ENCODE assay signal across 8 cellular contexts in the genomic region with DNA sequence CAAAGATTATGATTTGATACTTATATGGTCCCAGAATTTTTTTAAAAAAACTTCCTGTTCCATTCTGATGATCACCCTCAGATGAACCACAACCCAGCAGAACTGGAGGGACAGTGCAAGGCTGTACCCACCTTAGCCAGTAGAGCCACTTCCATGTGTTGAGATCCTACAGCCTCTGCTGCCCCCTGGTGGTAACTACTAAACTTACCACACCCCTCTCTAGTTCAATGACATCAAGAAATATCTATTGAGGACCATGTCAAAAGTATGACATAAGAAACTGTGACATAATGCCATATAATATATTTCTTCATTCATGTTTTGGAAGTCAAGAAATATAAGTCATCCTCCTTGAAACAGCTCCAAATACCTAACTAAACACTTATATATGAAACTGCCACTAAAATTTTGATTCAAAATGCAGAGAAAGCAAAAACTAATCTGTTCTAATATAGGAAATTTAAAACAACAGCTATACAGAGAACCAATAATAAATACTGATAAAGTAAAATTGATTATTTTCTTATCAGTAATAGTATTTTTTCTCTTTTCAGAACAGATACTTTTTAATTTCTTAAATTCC.
A peak's percentile ranks its signal among the peaks of the same experiment; 100 is the strongest.
DNase-seq lines count a peak whose midpoint lies in the region; ATAC-seq and TF ChIP-seq lines count a peak whose summit lies in the region.

No MANE protein-coding gene starts in this region.

- ATAC-seq in GM18511 (IDR thresholded peaks at IDR 0.05; ENCODE audit: unreplicated experiment) (peak; percentile 100), HG02973 (IDR thresholded peaks at IDR 0.05; ENCODE audit: unreplicated experiment) (peak; percentile 100)

- no peak overlapping the region for H3K27ac ChIP-seq in brain microvascular endothelial cell

- in situ Hi-C loops in ACHN (cut with HindIII; ENCODE audit: low pct_ligation_motif_present, low pct_unique_long_range_greater_than_20kb, low sequenced_read_pairs) = loop anchor here (25.0 kb wide), 1 partner anchor 586 kb away; no protein-coding TSS in a partner anchor
- in situ Hi-C loops in brain microvascular endothelial cell (cut with HindIII; ENCODE audit: low pct_ligation_motif_present, low sequenced_read_pairs) = loop anchor here (25.0 kb wide), 1 partner anchor 586 kb away; no protein-coding TSS in a partner anchor

- H3K36me3 ChIP-seq in brain microvascular endothelial cell (replicated peaks) = no peaks in the 10 kb centered on the region

- peak; percentile 81 for TF ChIP-seq CTCF in brain microvascular endothelial cell (IDR thresholded peaks at IDR 0.05; ENCODE audit: low read depth, low read length, missing control alignments)

- DNase-seq in ACHN (peak; percentile 74), NCI-H1930 (lab: John Stamatoyannopoulos, UW) (peak; percentile 63 to 77), UCSD-AML1 (lab: John Stamatoyannopoulos, UW; ENCODE audit: unreplicated experiment) (peak; percentile 54), brain microvascular endothelial cell (peak; percentile 81), iPS-NIHi7 (ENCODE audit: extremely low spot score) (peak; percentile 77)
- DNase-seq in stimulated activated CD4-positive, alpha-beta T cell treated with anti-CD3 and anti-CD28 coated beads, Interleukin-15, amount 100 ng/mL, for 1 hour (ENCODE audit: low read depth in 1 of 2, low spot score in 1 of 2) = peak; percentile 27 to 34

- H3K4me3 ChIP-seq in brain microvascular endothelial cell (ENCODE audit: low read depth, low read length) = no peak overlapping the region

- no peaks in the 10 kb centered on the region for H3K27me3 ChIP-seq in brain microvascular endothelial cell (replicated peaks)

Comparison
In these comparisons a context has a peak if more than half of its experiments do, and no peak if none do; other contexts are left out.
1. DNase-seq: peak in every context shown above with its lines; median percentile 81 in brain microvascular endothelial cell; 77 in iPS-NIHi7; 74 in ACHN; 70 in NCI-H1930; 54 in UCSD-AML1; 30 in stimulated activated CD4-positive, alpha-beta T cell treated with anti-CD3 and anti-CD28 coated beads, Interleukin-15, amount 100 ng/mL, for 1 hour.